Comparison of ENCODE assay signal across 18 cellular contexts in genomic region chr4:5069916-5070315, GRCh38. TPM values are rescaled to one million over a fixed set of nuclear protein-coding genes. Genes with fewer than 3 reads are reported as not detected.
DNase-seq lines count a peak whose midpoint lies in the region; FAIRE-seq and TF ChIP-seq lines count a peak whose summit lies in the region.
"Had no signal": no experiment of that assay in that cellular context is flagged by ENCODE, and none has a peak within 500 bp of the region (broad histone marks: within the 10 kb centered on the region; RNA-seq: fewer than 3 reads in every experiment).

No MANE protein-coding gene starts in this region.

- H4K20me1 ChIP-seq in astrocyte (ENCODE audit: insufficient read depth, low read length): peaks cover 5% of the 10 kb centered on the region
- no peaks in the 10 kb centered on the region for H4K20me1 ChIP-seq in SK-N-SH (ENCODE audit: insufficient read depth)

- H3K4me1 ChIP-seq in astrocyte (ENCODE audit: insufficient read depth, low read length) (no peaks in the 10 kb centered on the region), esophagus muscularis mucosa (no peaks in the 10 kb centered on the region), SK-N-SH (ENCODE audit: control insufficient read depth in 1 of 2, insufficient read depth in 2 of 2, low read depth in 1 of 2, low read length in 1 of 2) (no peaks in the 10 kb centered on the region)
- H3K4me1 ChIP-seq: A549, Caco-2 had no signal

- no peaks in the 10 kb centered on the region for H3K27me3 Mint-ChIP-seq in astrocyte (ENCODE audit: low read depth, unreplicated experiment)

- no peaks in the 10 kb centered on the region for H3K36me3 ChIP-seq in astrocyte (ENCODE audit: insufficient read depth, low read length)
- H3K36me3 ChIP-seq in esophagus muscularis mucosa: no peaks in the 10 kb centered on the region
- no peaks in the 10 kb centered on the region for H3K36me3 ChIP-seq in SK-N-SH (replicated peaks in 1 of 2; ENCODE audit: control insufficient read depth in 1 of 2, insufficient read depth in 2 of 2, low read length in 1 of 2)

- no peak overlapping the region for H3K4me3 Mint-ChIP-seq in astrocyte (ENCODE audit: unreplicated experiment)
- H3K4me3 Mint-ChIP-seq: CD8-positive, alpha-beta memory T cell; GM23338 had no signal

- DNase-seq in astrocyte (ENCODE audit: low read depth) (no peak), esophagus muscularis mucosa (ENCODE audit: extremely low spot score) (peak; percentile 62), mucosa of gallbladder (ENCODE audit: low spot score) (peak; percentile 51), DMS53 treated with DMSO at 0.1 percent for 48 hours (lab: John Stamatoyannopoulos, UW; ENCODE audit: unreplicated experiment) (no peak), GDM1 (lab: John Stamatoyannopoulos, UW) (no peak), SK-N-SH (no peak)
- no peak for DNase-seq in stimulated activated CD4-positive, alpha-beta T cell treated with anti-CD3 and anti-CD28 coated beads, Interleukin-15, amount 100 ng/mL, for 24 hours
- DNase-seq: Caco-2; CD8-positive, alpha-beta memory T cell; DMS79; H7; IMR-90 had no signal

- 70% methylated on average over 5 of the region's 5 CpGs for WGBS in esophagus muscularis mucosa
- WGBS in SK-N-SH (ENCODE audit: low lambda C conversion rate): 6% methylated on average over 5 of the region's 5 CpGs

- H3K4me2 ChIP-seq in astrocyte (ENCODE audit: low read length) (no peak overlapping the region), SK-N-SH (no peak overlapping the region)
- H3K4me2 ChIP-seq: A549, GM23338 had no signal

- TF ChIP-seq RAD21 in SK-N-SH (IDR thresholded peaks at IDR 0.05; ENCODE audit: low read length): no peak

- no peak for FAIRE-seq in astrocyte (lab: Jason Lieb, UNC)
- FAIRE-seq: A549, GM12891 had no signal

- H3K9ac ChIP-seq in astrocyte (ENCODE audit: low read length): no peak overlapping the region
- no peak overlapping the region for H3K9ac ChIP-seq in SK-N-SH

- peak overlapping the region; percentile 11 for H2AFZ ChIP-seq in astrocyte (ENCODE audit: low read depth, low read length)
- H2AFZ ChIP-seq in SK-N-SH (ENCODE audit: low read depth): no peak overlapping the region
- H2AFZ ChIP-seq: GM23338 had no signal

- intact Hi-C loops in esophagus muscularis mucosa (cut with DNase I): no loop called here

- H3K79me2 ChIP-seq in astrocyte (ENCODE audit: insufficient read depth, low read length) (no peaks in the 10 kb centered on the region), SK-N-SH (ENCODE audit: insufficient read depth) (no peaks in the 10 kb centered on the region)

- TF ChIP-seq POLR2A in esophagus muscularis mucosa (IDR thresholded peaks at IDR 0.05; ENCODE audit: low read depth): no peak

- H3K27me3 ChIP-seq in astrocyte (ENCODE audit: insufficient read depth, low read length) (no peaks in the 10 kb centered on the region), esophagus muscularis mucosa (no peaks in the 10 kb centered on the region), SK-N-SH (ENCODE audit: insufficient read depth) (no peaks in the 10 kb centered on the region)

- H3K9me3 Mint-ChIP-seq in astrocyte (ENCODE audit: unreplicated experiment): no peaks in the 10 kb centered on the region

- no peak overlapping the region for H3K27ac Mint-ChIP-seq in astrocyte (ENCODE audit: unreplicated experiment)
- H3K27ac Mint-ChIP-seq: CD8-positive, alpha-beta memory T cell; GM23338 had no signal

- POLR2A ChIA-PET in SK-N-SH (lab: Yijun Ruan, JAX): no interaction called here

- H3K27ac ChIP-seq in astrocyte (ENCODE audit: low read depth, low read length) (no peak overlapping the region), esophagus muscularis mucosa (replicated peaks in 1 of 4) (no peak overlapping the region), SK-N-SH (ENCODE audit: low read depth in 2 of 2, low read length in 1 of 2) (no peak overlapping the region)
- H3K27ac ChIP-seq: A549 had no signal

- no peaks in the 10 kb centered on the region for H3K9me2 ChIP-seq in SK-N-SH

- H3K4me3 ChIP-seq in astrocyte (ENCODE audit: insufficient read depth, low read depth, low read length): no peak overlapping the region
- H3K4me3 ChIP-seq in esophagus muscularis mucosa: no peak overlapping the region
- H3K4me3 ChIP-seq in SK-N-SH (ENCODE audit: low read depth in 2 of 2, low read length in 1 of 2): no peak overlapping the region
- H3K4me3 ChIP-seq: A549, GM23338 had no signal

- H3K9me3 ChIP-seq in astrocyte (ENCODE audit: insufficient read depth, low read depth, low read length) (no peaks in the 10 kb centered on the region), esophagus muscularis mucosa (peaks cover 0 to 6% (median 0%) of the 10 kb centered on the region in 4 donors), SK-N-SH (no peaks in the 10 kb centered on the region; the same call in 1 of the 2 replicates)
- H3K9me3 ChIP-seq: A549 had no signal

- no peak for TF ChIP-seq CTCF in astrocyte (IDR thresholded peaks at IDR 0.05; ENCODE audit: insufficient read depth, low read depth, low read length)
- TF ChIP-seq CTCF in esophagus muscularis mucosa (IDR thresholded peaks at IDR 0.05): no peak
- no peak for TF ChIP-seq CTCF in SK-N-SH (IDR thresholded peaks at IDR 0.05)

- TF ChIP-seq EP300 in esophagus muscularis mucosa (IDR thresholded peaks at IDR 0.05) (no peak), SK-N-SH (IDR thresholded peaks at IDR 0.05; ENCODE audit: borderline replicate concordance in 1 of 2, low read depth in 1 of 2, low read length in 1 of 2) (no peak)

- H3F3A ChIP-seq in SK-N-SH (replicated peaks; ENCODE audit: insufficient read depth): no peaks in the 10 kb centered on the region

- H3K36me3 Mint-ChIP-seq in astrocyte (ENCODE audit: low read depth, unreplicated experiment): no peaks in the 10 kb centered on the region
- H3K36me3 Mint-ChIP-seq: CD8-positive, alpha-beta memory T cell had no signal

- CTCF ChIA-PET in SK-N-SH (lab: Yijun Ruan, JAX): no interaction called here

- no peaks in the 10 kb centered on the region for H3K4me1 Mint-ChIP-seq in astrocyte (ENCODE audit: low read depth, unreplicated experiment)
- H3K4me1 Mint-ChIP-seq: CD8-positive, alpha-beta memory T cell had no signal

TF ChIP-seq in SK-N-SH, 30 proteins besides CTCF, POLR2A, EP300 and RAD21 (continues in another document):
- TF ChIP-seq SIN3A (IDR thresholded peaks at IDR 0.05; ENCODE audit: borderline replicate concordance, low read depth, low read length): no peak
- no peak for TF ChIP-seq ELF1 (IDR thresholded peaks at IDR 0.05)
- no peak for TF ChIP-seq MAX (IDR thresholded peaks at IDR 0.05; ENCODE audit: low read depth)
- no peak for TF ChIP-seq RCOR1 (IDR thresholded peaks at IDR 0.05; ENCODE audit: low read length)
- TF ChIP-seq MEF2A (IDR thresholded peaks at IDR 0.05; ENCODE audit: borderline replicate concordance, low read depth): no peak
- TF ChIP-seq FOXJ3 (CRISPR knock-in tag; IDR thresholded peaks at IDR 0.05): no peak
- no peak for TF ChIP-seq NRF1 (IDR thresholded peaks at IDR 0.05; ENCODE audit: low read depth, low read length)
- TF ChIP-seq USF2 (IDR thresholded peaks at IDR 0.05; ENCODE audit: borderline replicate concordance, low read depth, low read length): no peak
- TF ChIP-seq GABPA (IDR thresholded peaks at IDR 0.05; ENCODE audit: low read depth): no peak
- no peak for TF ChIP-seq TAF1 (IDR thresholded peaks at IDR 0.05; ENCODE audit: borderline replicate concordance, low read depth, low read length)
- no peak for TF ChIP-seq REST (IDR thresholded peaks at IDR 0.05; ENCODE audit: low read depth, low read length)

RNA-seq across cellular contexts. Expression of gene STK32B, which starts 18.6 kb away (rescaled TPM):
- total RNA-seq in astrocyte (2.1 and 2.9 TPM in 2 replicates), esophagus muscularis mucosa (1 to 10 TPM; 1.7 to 3.8 (median 2.7) TPM), mucosa of gallbladder (4.1 TPM)
- 0.06 and 0.20 TPM in 2 replicates for polyA plus RNA-seq in SK-N-SH (2012; rRNA removed)
- 0.09 TPM in 2 replicates for polyA plus RNA-seq in SK-N-SH (2012; cell fraction: cytosol; rRNA removed)
- 0.11 and 0.23 TPM in 2 replicates for polyA plus RNA-seq in SK-N-SH (2012; cell fraction: nucleus; rRNA removed)
- total RNA-seq: CD8-positive, alpha-beta memory T cell; HT-29 had no signal
- polyA plus RNA-seq: CD8-positive, alpha-beta memory T cell had no signal

RNA-seq across cellular contexts. Expression of gene CYTL1, which starts 50.7 kb away (rescaled TPM):
- 9.2 and 9.6 TPM in 2 replicates for total RNA-seq in astrocyte
- total RNA-seq in esophagus muscularis mucosa: 1 to 10 TPM; 1.2 to 2.3 (median 2.0) TPM
- 10.7 TPM for total RNA-seq in mucosa of gallbladder
- 3.0 and 3.8 TPM in 2 replicates for polyA plus RNA-seq in SK-N-SH (2012; rRNA removed)
- 3.9 and 4.5 TPM in 2 replicates for polyA plus RNA-seq in SK-N-SH (2012; cell fraction: cytosol; rRNA removed)
- polyA plus RNA-seq in SK-N-SH (2012; cell fraction: nucleus; rRNA removed): 0.97 and 1.3 TPM in 2 replicates
- total RNA-seq: Caco-2; CD8-positive, alpha-beta memory T cell; G401; HT-29 had no signal
- polyA plus RNA-seq: A549, BJ had no signal

Comparison
In these comparisons a context has a peak if more than half of its experiments do, and no peak if none do; other contexts are left out.
1. DNase-seq: peak in esophagus muscularis mucosa (single experiment) and mucosa of gallbladder (single experiment); none in astrocyte (single experiment), stimulated activated CD4-positive, alpha-beta T cell treated with anti-CD3 and anti-CD28 coated beads, Interleukin-15, amount 100 ng/mL, for 24 hours (single experiment), DMS53 treated with DMSO at 0.1 percent for 48 hours (single experiment), GDM1 (single experiment) and SK-N-SH (single experiment).